In genomic region chr12:123268850-123269249, GRCh38 we compare ENCODE assay signal across 8 cellular contexts. TPM values are rescaled to one million over a fixed set of nuclear protein-coding genes. Genes with fewer than 3 reads are reported as not detected.
DNase-seq lines count a peak whose midpoint lies in the region; ATAC-seq and TF ChIP-seq lines count a peak whose summit lies in the region.

No MANE protein-coding gene starts in this region.

- peak overlapping the region; percentile 84 for H3K4me3 Mint-ChIP-seq in activated naive CD4-positive, alpha-beta T cell treated with anti-CD3 and anti-CD28 coated beads, Interleukin-2, amount 50 U/mL, for 24 hours
- H3K4me3 Mint-ChIP-seq in naive B cell, result peak overlapping the region; percentile 77 to 92 (median 86)

- peaks cover 0 to 28% (median 16%) of the 10 kb centered on the region in 4 donors for H3K36me3 ChIP-seq in upper lobe of left lung

- H3K27ac ChIP-seq in caudate nucleus (ENCODE audit: low read depth, low read length), result peak overlapping the region; percentile 92
- H3K27ac ChIP-seq in upper lobe of left lung, result peak overlapping the region; percentile 66 to 91 (median 86)

- H3K4me3 ChIP-seq in upper lobe of left lung, result peak overlapping the region in 3 of 4 donors; percentile 86 to 94 (median 93)

- peaks cover 20% of the 10 kb centered on the region for H3K4me1 Mint-ChIP-seq in activated naive CD4-positive, alpha-beta T cell treated with anti-CD3 and anti-CD28 coated beads, Interleukin-2, amount 50 U/mL, for 24 hours
- peaks cover 25 to 38% (median 30%) of the 10 kb centered on the region in 3 donors for H3K4me1 Mint-ChIP-seq in naive B cell

- no peak for TF ChIP-seq CTCF in upper lobe of left lung (IDR thresholded peaks at IDR 0.05)

- no peak for ATAC-seq in naive B cell (ENCODE audit: low read depth in 2 of 2)
- no peak for ATAC-seq in upper lobe of left lung (ENCODE audit: low FRiP score in 2 of 2)
- ATAC-seq in GM21447 (IDR thresholded peaks at IDR 0.05; ENCODE audit: unreplicated experiment), result no peak
- no peak for ATAC-seq in HG03159 (IDR thresholded peaks at IDR 0.05; ENCODE audit: unreplicated experiment)

- H3K4me1 ChIP-seq in upper lobe of left lung, result peaks cover 33 to 42% (median 36%) of the 10 kb centered on the region in 4 donors

- peak overlapping the region; percentile 76 for H3K27ac Mint-ChIP-seq in activated naive CD4-positive, alpha-beta T cell treated with anti-CD3 and anti-CD28 coated beads, Interleukin-2, amount 50 U/mL, for 24 hours
- H3K27ac Mint-ChIP-seq in naive B cell, result peak overlapping the region in 1 of 6 donors; percentile 59

- no peak for TF ChIP-seq POLR2A in upper lobe of left lung (IDR thresholded peaks at IDR 0.05)

- H3K9me3 Mint-ChIP-seq in activated naive CD4-positive, alpha-beta T cell treated with anti-CD3 and anti-CD28 coated beads, Interleukin-2, amount 50 U/mL, for 24 hours, result no peaks in the 10 kb centered on the region
- H3K9me3 Mint-ChIP-seq in naive B cell, result no peaks in the 10 kb centered on the region

- WGBS in upper lobe of left lung, 2 donors, result 44 to 59% methylated on average over 6 to 7 of the region's 13 CpGs

- no peaks in the 10 kb centered on the region for H3K36me3 Mint-ChIP-seq in activated naive CD4-positive, alpha-beta T cell treated with anti-CD3 and anti-CD28 coated beads, Interleukin-2, amount 50 U/mL, for 24 hours
- no peaks in the 10 kb centered on the region for H3K36me3 Mint-ChIP-seq in naive B cell

- H3K27me3 ChIP-seq in upper lobe of left lung, result no peaks in the 10 kb centered on the region

- no peak for DNase-seq in activated naive CD4-positive, alpha-beta T cell (lab: John Stamatoyannopoulos, UW)
- DNase-seq in caudate nucleus (lab: John Stamatoyannopoulos, UW), result peak in 22 of 61 donors; percentile 29 to 70 (median 48)
- no peak for DNase-seq in naive B cell
- peak in 1 of 2 donors; percentile 55 for DNase-seq in upper lobe of left lung
- DNase-seq in HuH-7 (ENCODE audit: low spot score), result no peak

- TF ChIP-seq EP300 in upper lobe of left lung (IDR thresholded peaks at IDR 0.05), result no peak

- no peaks in the 10 kb centered on the region for H3K27me3 Mint-ChIP-seq in activated naive CD4-positive, alpha-beta T cell treated with anti-CD3 and anti-CD28 coated beads, Interleukin-2, amount 50 U/mL, for 24 hours
- H3K27me3 Mint-ChIP-seq in naive B cell, result no peaks in the 10 kb centered on the region

- H3K9me3 ChIP-seq in upper lobe of left lung, result no peaks in the 10 kb centered on the region

RNA-seq across cellular contexts. Expression of gene CDK2AP1, which starts 2.8 kb away (rescaled TPM):
- 1 to 10 TPM; 2.0 to 6.3 (median 3.8) TPM for polyA plus RNA-seq in naive B cell (ENCODE audit: low read depth in 6 of 6)
- total RNA-seq in upper lobe of left lung, result 100 to 1,000 TPM in 1 of 6 donors, 10 to 100 TPM in 5; 29.3 to 122 (median 75.4) TPM

RNA-seq across cellular contexts. Expression of gene MTRFR, which starts 35.6 kb away (rescaled TPM):
- polyA plus RNA-seq in naive B cell (ENCODE audit: low read depth in 6 of 6), result 10 to 100 TPM; 23.7 to 34.2 (median 30.3) TPM
- total RNA-seq in upper lobe of left lung, result 10 to 100 TPM in 4 of 6 donors, 1 to 10 TPM in 2; 9.4 to 27.4 (median 13.6) TPM

RNA-seq across cellular contexts. Expression of gene MPHOSPH9, which starts 35.9 kb away (rescaled TPM):
- polyA plus RNA-seq in naive B cell (ENCODE audit: low read depth in 6 of 6), result 10 to 100 TPM; 20.2 to 33.6 (median 28.6) TPM
- total RNA-seq in upper lobe of left lung, result 10 to 100 TPM; 12.6 to 82.8 (median 17.6) TPM
